In the genomic region with DNA sequence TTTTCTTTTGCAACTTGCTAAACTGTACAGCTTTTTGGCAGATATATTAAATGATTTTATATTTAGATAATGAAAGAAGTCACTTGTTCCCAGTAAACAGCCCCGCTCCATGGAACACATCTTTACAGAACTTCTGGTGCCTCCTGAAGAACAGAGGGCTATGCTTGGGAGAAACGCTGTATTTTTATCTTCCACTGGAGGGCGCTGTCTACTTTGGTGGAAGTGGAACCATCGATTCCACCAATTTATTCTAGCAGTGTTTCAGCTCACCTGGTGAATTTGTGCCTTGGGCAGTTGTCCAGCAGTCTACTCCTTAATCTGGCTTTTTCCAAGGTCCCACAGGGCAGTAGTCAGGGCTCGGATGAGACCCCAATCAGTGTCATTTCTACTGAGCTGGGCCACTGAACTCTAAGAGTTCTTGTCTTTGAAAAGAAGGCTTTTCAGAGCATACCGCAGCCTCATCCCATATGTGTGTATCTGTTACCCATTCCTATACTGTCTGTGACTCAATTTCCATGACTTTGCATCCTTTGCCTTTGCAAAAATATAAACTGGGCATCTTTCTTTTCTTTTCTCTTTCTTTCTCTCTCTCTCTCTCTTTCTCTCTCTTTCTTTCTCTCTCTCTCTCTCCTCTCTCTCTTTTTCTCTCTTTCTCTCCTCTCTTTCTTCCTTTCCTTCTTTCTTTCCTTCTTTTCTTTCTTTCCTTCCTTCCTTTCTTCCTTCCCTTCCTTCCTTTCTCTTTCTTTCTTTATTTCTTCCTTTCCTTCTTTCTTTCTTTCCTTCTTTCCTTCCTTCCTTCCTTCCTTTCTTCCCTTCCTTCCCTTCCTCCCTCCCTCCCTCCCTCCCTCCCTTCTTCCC, we compare ENCODE assay signal across 8 cellular contexts.
DNase-seq lines count a peak whose midpoint lies in the region; ATAC-seq, FAIRE-seq and TF ChIP-seq lines count a peak whose summit lies in the region.

No MANE protein-coding gene starts in this region.

- H2BK12ac ChIP-seq in trophoblast cell (ENCODE audit: low read length) = no peak overlapping the region

- H3K4ac ChIP-seq in trophoblast cell (ENCODE audit: low read depth, low read length) = no peak overlapping the region

- H2AFZ ChIP-seq in trophoblast cell (ENCODE audit: insufficient read depth, low read length, poor library complexity) = no peak overlapping the region

- H3K27me3 Mint-ChIP-seq in T-helper 2 cell treated with Interferon-gamma antibody and Interleukin-4, amounts not matched to agents 5 μg/mL and 100 μg/mL, for 36 hours (ENCODE audit: low read depth) = no peaks in the 10 kb centered on the region

- H3K36me3 Mint-ChIP-seq in T-helper 2 cell treated with Interferon-gamma antibody and Interleukin-4, amounts not matched to agents 5 μg/mL and 100 μg/mL, for 36 hours (ENCODE audit: low read depth) = no peaks in the 10 kb centered on the region

- no peak for TF ChIP-seq EP300 in A549 (IDR thresholded peaks at IDR 0.05)

- no peaks in the 10 kb centered on the region for H3K79me2 ChIP-seq in DOHH2 (ENCODE audit: control insufficient read depth, low read length)
- no peaks in the 10 kb centered on the region for H3K79me2 ChIP-seq in trophoblast cell (ENCODE audit: control insufficient read depth, insufficient read depth, low read length, poor library complexity)

- H3K36me3 ChIP-seq in DOHH2 (ENCODE audit: control insufficient read depth, low read length) (no peaks in the 10 kb centered on the region), trophoblast cell (ENCODE audit: control insufficient read depth in 1 of 2, insufficient read depth in 2 of 2, low read length in 2 of 2) (no peaks in the 10 kb centered on the region)

- no peak overlapping the region for H2BK5ac ChIP-seq in trophoblast cell (ENCODE audit: low read depth, low read length, poor library complexity)

- no peak overlapping the region for H4K91ac ChIP-seq in trophoblast cell (ENCODE audit: low read depth, low read length)

- POLR2A ChIA-PET in A549 (lab: Yijun Ruan, JAX) = interaction anchor here (0.6 kb wide), 1 partner anchor 543 kb away, joined by 3 read pairs; no protein-coding TSS in a partner anchor

- H3K23ac ChIP-seq in trophoblast cell (ENCODE audit: low read length) = no peak overlapping the region

- TF ChIP-seq POLR2A in A549 (IDR thresholded peaks at IDR 0.05; ENCODE audit: low read length) = no peak
- TF ChIP-seq POLR2A in NB4 (IDR thresholded peaks at IDR 0.05; ENCODE audit: extremely low read depth, insufficient read length) = no peak

- no peak overlapping the region for H2AK5ac ChIP-seq in trophoblast cell (ENCODE audit: low read length)

- no peak overlapping the region for H3K27ac Mint-ChIP-seq in T-helper 2 cell treated with Interferon-gamma antibody and Interleukin-4, amounts not matched to agents 5 μg/mL and 100 μg/mL, for 36 hours

- 22% methylated on average over 6 of the region's 6 CpGs for WGBS in A549 (ENCODE audit: missing lambda C conversion rate)
- no CpG with 5 or more reads among the region's 6 CpGs for WGBS in trophoblast cell (ENCODE audit: extremely low coverage, insufficient coverage, insufficient read length)

- no peak overlapping the region for H2BK120ac ChIP-seq in trophoblast cell (ENCODE audit: insufficient read depth, low read length, poor library complexity)

- H4K8ac ChIP-seq in trophoblast cell (ENCODE audit: low read depth, low read length) = no peak overlapping the region

- H3K18ac ChIP-seq in trophoblast cell (ENCODE audit: low read length) = no peak overlapping the region

- H3K4me1 ChIP-seq in A549 = peaks cover 6% of the 10 kb centered on the region; the same call in 1 of the 3 replicates
- no peaks in the 10 kb centered on the region for H3K4me1 ChIP-seq in DOHH2 (ENCODE audit: control insufficient read depth, low read length)
- H3K4me1 ChIP-seq in trophoblast cell (ENCODE audit: control insufficient read depth in 1 of 2, insufficient read depth in 2 of 2, low read length in 2 of 2) = peaks cover 0 to 2% of the 10 kb centered on the region in 2 experiments

- no peak overlapping the region for H3K4me3 Mint-ChIP-seq in T-helper 2 cell treated with Interferon-gamma antibody and Interleukin-4, amounts not matched to agents 5 μg/mL and 100 μg/mL, for 36 hours

- DNase-seq in A549 (ENCODE audit: low read depth in 1 of 2, low spot score in 1 of 2) = peak; percentile 60 to 70
- peak; percentile 67 for DNase-seq in NB4 (ENCODE audit: low read depth)
- DNase-seq in T-helper 2 cell treated with Interferon-gamma antibody and Interleukin-4, amounts not matched to agents 5 μg/mL and 100 μg/mL, for 36 hours (ENCODE audit: low spot score) = peak; percentile 15
- peak; percentile 72 for DNase-seq in fibroblast of peridontal ligament (ENCODE audit: extremely low read depth)
- DNase-seq in trophoblast cell = peak; percentile 51 to 79

- H3K79me1 ChIP-seq in trophoblast cell (ENCODE audit: low read length) = no peaks in the 10 kb centered on the region

- peak; percentile 79 to 81 for TF ChIP-seq RAD21 in A549 (conservative IDR thresholded peaks at IDR 0.05 in 1 of 2, IDR thresholded peaks at IDR 0.05 in 1 of 2)

- no peak overlapping the region for H3K9ac ChIP-seq in trophoblast cell (ENCODE audit: low read length)

- peak; percentile 87 for TF ChIP-seq CTCF in A549 (IDR thresholded peaks at IDR 0.05)
- TF ChIP-seq CTCF in DOHH2 (IDR thresholded peaks at IDR 0.05; ENCODE audit: low read depth, low read length, poor library complexity, severe bottlenecking) = peak; percentile 80
- peak; percentile 71 for TF ChIP-seq CTCF in NB4 (IDR thresholded peaks at IDR 0.05; ENCODE audit: low read depth, low read length)

- no peak for FAIRE-seq in A549 (lab: Jason Lieb, UNC)

- H3K4me2 ChIP-seq in A549 (no peak overlapping the region), DOHH2 (ENCODE audit: low read length) (no peak overlapping the region), trophoblast cell (ENCODE audit: low read length) (no peak overlapping the region)

- ATAC-seq in A549 (peak; percentile 67 to 88; a peak in 5 of 6 replicates), HG02763 (IDR thresholded peaks at IDR 0.05; ENCODE audit: unreplicated experiment) (no peak), HG03432 (IDR thresholded peaks at IDR 0.05; ENCODE audit: unreplicated experiment) (no peak)

- H3K14ac ChIP-seq in trophoblast cell (ENCODE audit: low read length) = no peak overlapping the region

- H3K9me3 ChIP-seq in A549 (peaks cover 16% of the 10 kb centered on the region), DOHH2 (ENCODE audit: control insufficient read depth, insufficient read depth, low read length) (no peaks in the 10 kb centered on the region), trophoblast cell (ENCODE audit: insufficient read depth, low read depth, low read length) (no peaks in the 10 kb centered on the region)

- H3K9me2 ChIP-seq in DOHH2 (replicated peaks; ENCODE audit: control insufficient read depth, low read length) = no peaks in the 10 kb centered on the region

- H4K20me1 ChIP-seq in DOHH2 (ENCODE audit: control insufficient read depth, insufficient read depth, low read depth, low read length) = no peaks in the 10 kb centered on the region

- CTCF ChIA-PET in A549 (lab: Yijun Ruan, JAX) = interaction anchor here (0.6 to 1.6 kb wide), 31 partner anchors 10 to 567 kb away, joined by 3 to 8 read pairs (median 3); a partner anchor contains a TSS

- no peak overlapping the region for H3K4me3 ChIP-seq in A549
- H3K4me3 ChIP-seq in DOHH2 (ENCODE audit: low read length) = no peak overlapping the region
- no peak overlapping the region for H3K4me3 ChIP-seq in NB4 (ENCODE audit: low read depth, low read length)
- no peak overlapping the region for H3K4me3 ChIP-seq in trophoblast cell (ENCODE audit: low read depth, low read length)

- no peaks in the 10 kb centered on the region for H3K27me3 ChIP-seq in DOHH2 (ENCODE audit: control insufficient read depth, low read length)
- H3K27me3 ChIP-seq in trophoblast cell (ENCODE audit: insufficient read depth, low read length) = no peaks in the 10 kb centered on the region

- H3K4me1 Mint-ChIP-seq in T-helper 2 cell treated with Interferon-gamma antibody and Interleukin-4, amounts not matched to agents 5 μg/mL and 100 μg/mL, for 36 hours (ENCODE audit: low read depth) = no peaks in the 10 kb centered on the region

- no peaks in the 10 kb centered on the region for H3F3A ChIP-seq in DOHH2 (ENCODE audit: control insufficient read depth, insufficient read depth)

- H3K27ac ChIP-seq in A549 = no peak overlapping the region
- H3K27ac ChIP-seq in DOHH2 (ENCODE audit: low read depth, low read length) = no peak overlapping the region
- H3K27ac ChIP-seq in trophoblast cell (ENCODE audit: low read depth, low read length) = no peak overlapping the region

- peaks cover 4% of the 10 kb centered on the region for H3K9me3 Mint-ChIP-seq in T-helper 2 cell treated with Interferon-gamma antibody and Interleukin-4, amounts not matched to agents 5 μg/mL and 100 μg/mL, for 36 hours

- no peak overlapping the region for H4K12ac ChIP-seq in trophoblast cell (ENCODE audit: low read depth, low read length)

TF ChIP-seq in A549, 52 proteins besides CTCF, POLR2A, EP300 and RAD21:
- TF ChIP-seq ZC3H11A (IDR thresholded peaks at IDR 0.05) (no peak), SMC3 (IDR thresholded peaks at IDR 0.05) (peak; percentile 73)
TF ChIP-seq in A549: peak in this region for 1.

Comparison
In these comparisons a context has a peak if more than half of its experiments do, and no peak if none do; other contexts are left out.
1. ATAC-seq: peak in A549 (2 of 2); none in HG02763 (single experiment) and HG03432 (single experiment).
2. DNase-seq: peak in every context shown above with its lines; median percentile 72 in fibroblast of peridontal ligament; 67 in NB4; 65 in A549; 65 in trophoblast cell; 15 in T-helper 2 cell treated with Interferon-gamma antibody and Interleukin-4, amounts not matched to agents 5 μg/mL and 100 μg/mL, for 36 hours.
3. Peak in every context shown above with its lines, with median percentiles within 50 percentile points of each other: CTCF ChIP-seq.